8 cellular contexts compared by ENCODE assay signal in genomic region chr10:26438534-26439269, GRCh38. TPM values are rescaled to one million over a fixed set of nuclear protein-coding genes. Genes with fewer than 3 reads are reported as not detected.
DNase-seq lines count a peak whose midpoint lies in the region; ATAC-seq, FAIRE-seq and TF ChIP-seq lines count a peak whose summit lies in the region.

No MANE protein-coding gene starts in this region.

- peak overlapping the region; percentile 65 for H3K27ac ChIP-seq in muscle layer of duodenum (ENCODE audit: low read length)
- H3K27ac ChIP-seq in stomach = peak overlapping the region; percentile 73 to 92 (median 81)

- intact Hi-C loops in stomach (cut with DNase I; ENCODE audit: low total_unique reads) = no loop called here

- no peak for TF ChIP-seq POLR2A in stomach (IDR thresholded peaks at IDR 0.05)
- TF ChIP-seq POLR2A in H54 (IDR thresholded peaks at IDR 0.05; ENCODE audit: low read depth, low read length) = no peak

- H3K4me3 ChIP-seq in muscle layer of duodenum (ENCODE audit: low read depth in 1 of 2, low read length in 2 of 2) (peak overlapping the region; percentile 44 to 59), stomach (peak overlapping the region; percentile 36 to 50 (median 47))

- no peaks in the 10 kb centered on the region for H3K9me3 ChIP-seq in muscle layer of duodenum (ENCODE audit: control insufficient read depth in 1 of 2, low read length in 2 of 2)
- H3K9me3 ChIP-seq in stomach = no peaks in the 10 kb centered on the region

- no peak for FAIRE-seq in H54 (lab: Jason Lieb, UNC)

- TF ChIP-seq CTCF in stomach (IDR thresholded peaks at IDR 0.05) = no peak

- H3K27me3 ChIP-seq in muscle layer of duodenum (ENCODE audit: low read depth, low read length) (no peaks in the 10 kb centered on the region), stomach (peaks cover 0 to 20% (median 16%) of the 10 kb centered on the region in 3 donors)

- TF ChIP-seq EP300 in stomach (IDR thresholded peaks at IDR 0.05) = no peak

- H3K36me3 ChIP-seq in muscle layer of duodenum (ENCODE audit: control insufficient read depth in 1 of 2, insufficient read depth in 2 of 2, low read length in 2 of 2) = no peaks in the 10 kb centered on the region
- no peaks in the 10 kb centered on the region for H3K36me3 ChIP-seq in stomach

- peak; percentile 53 to 64 for DNase-seq in activated CD4-positive, alpha-beta T cell treated with anti-CD3 and anti-CD28 coated beads for 24 hours (ENCODE audit: low read depth in 2 of 2)
- DNase-seq in ecto neural progenitor cell (ENCODE audit: low spot score) (peak; percentile 60), stomach (no peak), H54 (ENCODE audit: insufficient read length, low spot score) (no peak), putamen (ENCODE audit: low spot score) (no peak)

- H3K4me1 ChIP-seq in muscle layer of duodenum (ENCODE audit: control insufficient read depth in 1 of 2, insufficient read depth in 2 of 2, low read length in 2 of 2) = no peaks in the 10 kb centered on the region
- peaks cover 0 to 10% (median 0%) of the 10 kb centered on the region in 4 donors for H3K4me1 ChIP-seq in stomach

- WGBS in stomach, 5 donors = 3 to 10% (median 4%) methylated on average over 18 to 57 of the region's 57 CpGs

- ATAC-seq in GM19043 (IDR thresholded peaks at IDR 0.05; ENCODE audit: low read depth, unreplicated experiment) = peak; percentile 36
- peak; percentile 52 for ATAC-seq in HG03196 (IDR thresholded peaks at IDR 0.05; ENCODE audit: unreplicated experiment)

RNA-seq across cellular contexts. Expression of gene APBB1IP, which starts 0.6 kb away (rescaled TPM):
- total RNA-seq in stomach = 1 to 10 TPM in 4 of 5 donors, not detected in 1; 1.2 to 4.0 (median 2.3) TPM
- polyA plus RNA-seq in stomach = 1 to 10 TPM; 3.1 to 4.7 (median 3.7) TPM

Comparison
In these comparisons a context has a peak if more than half of its experiments do, and no peak if none do; other contexts are left out.
1. DNase-seq: peak in activated CD4-positive, alpha-beta T cell treated with anti-CD3 and anti-CD28 coated beads for 24 hours (2 of 2) and ecto neural progenitor cell (single experiment); none in stomach (single experiment), H54 (single experiment) and putamen (single experiment).